Comparison of ENCODE assay signal across 8 cellular contexts in genomic region chr10:48277093-48277492, GRCh38.
"Had no signal": no experiment of that assay in that cellular context is flagged by ENCODE, and none has a peak within 500 bp of the region (broad histone marks: within the 10 kb centered on the region; RNA-seq: fewer than 3 reads in every experiment).

No MANE protein-coding gene starts in this region.

- DNase-seq: GDM1, GF-D8 had no signal

- FAIRE-seq: G401.6, GM12878, GM12891, GM12892, GM18507, GM19239 had no signal

- ATAC-seq: GM12878 had no signal

- H3K4me3 ChIP-seq: GM12878 had no signal
